Comparison of ENCODE assay signal across 8 cellular contexts in the genomic region with DNA sequence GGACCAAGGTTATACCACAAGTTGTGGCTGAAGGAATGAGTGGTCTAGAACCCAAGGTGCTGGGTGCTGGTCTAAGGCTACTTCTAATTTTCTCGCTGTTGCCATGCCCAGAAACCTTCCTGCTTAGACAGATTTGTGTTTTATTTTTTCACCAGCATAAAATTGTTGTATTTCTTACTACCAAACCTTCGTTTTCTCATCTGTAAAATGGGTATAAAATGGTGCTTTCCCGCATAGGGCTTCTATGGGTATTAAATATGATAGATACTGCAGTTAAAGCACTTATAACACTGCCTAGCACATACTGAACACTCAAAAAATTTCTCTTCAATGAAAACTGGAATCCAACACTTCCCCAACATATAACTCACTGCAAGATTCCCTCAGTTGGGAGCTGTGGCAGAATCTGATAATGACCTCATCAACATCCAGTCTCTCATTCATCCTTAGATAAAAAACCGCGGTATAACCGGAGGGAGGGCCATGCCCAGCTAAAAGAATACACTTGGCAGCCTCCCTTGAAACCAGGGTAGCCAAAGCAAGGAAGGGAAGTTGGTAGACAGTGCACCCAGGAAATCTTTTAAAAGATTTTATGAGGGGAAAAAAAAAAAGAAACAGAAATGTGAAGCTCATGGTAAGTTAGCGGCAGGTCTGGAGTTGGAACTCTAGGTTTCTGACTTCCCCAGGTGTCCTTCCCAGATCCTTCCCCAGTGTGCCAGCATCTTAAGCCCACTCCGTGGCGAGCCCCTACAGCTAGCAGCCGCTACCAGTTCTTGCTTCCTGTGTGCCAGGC. TPM values are rescaled to one million over a fixed set of nuclear protein-coding genes. Genes with fewer than 3 reads are reported as not detected.
DNase-seq lines count a peak whose midpoint lies in the region; TF ChIP-seq lines count a peak whose summit lies in the region.

No MANE protein-coding gene starts in this region.

- peaks cover 18% of the 10 kb centered on the region for H3K79me2 ChIP-seq in mammary epithelial cell (ENCODE audit: insufficient read depth, low read length)

- CTCF ChIA-PET in Caco-2 (lab: Charles Lee) = interaction anchor here (0.7 kb wide), 1 partner anchor 13 kb away, joined by 3 read pairs; no protein-coding TSS in a partner anchor
- CTCF ChIA-PET in mammary epithelial cell (lab: Charles Lee; ENCODE audit: low non-redundant PET) = no interaction called here

- DNase-seq in Caco-2 (no peak), M059J (ENCODE audit: low read depth) (peak; percentile 50), mammary epithelial cell (no peak), myocyte (ENCODE audit: low read depth) (peak; percentile 19), NCI-H524 (lab: John Stamatoyannopoulos, UW) (no peak), NCI-H2081 treated with DMSO at 0.1 percent for 48 hours (lab: John Stamatoyannopoulos, UW) (no peak), NCI-H345 (lab: John Stamatoyannopoulos, UW) (no peak), NCI-H2029 treated with DMSO at 0.1 percent for 48 hours (lab: John Stamatoyannopoulos, UW) (no peak)

- H3K4me3 Mint-ChIP-seq in Caco-2 (ENCODE audit: unreplicated experiment) = peak overlapping the region; percentile 81

- peak overlapping the region; percentile 89 for H2AFZ ChIP-seq in mammary epithelial cell (ENCODE audit: low read depth, low read length)

- dilution Hi-C loops in mammary epithelial cell (cut with HindIII; ENCODE audit: low sequenced_read_pairs) = no loop called here

- H3K36me3 ChIP-seq in Caco-2 (ENCODE audit: control insufficient read depth, insufficient read depth, low read length) (no peaks in the 10 kb centered on the region), mammary epithelial cell (ENCODE audit: insufficient read depth, low read length) (no peaks in the 10 kb centered on the region)

- BruUV-seq in Caco-2 (replicated peaks; lab: Mats Ljungman, UMichigan) (TSS peak; percentile 42), mammary epithelial cell (replicated peaks; lab: Mats Ljungman, UMichigan) (no TSS peak)

- H3K4me1 ChIP-seq in Caco-2 = peaks cover 40% of the 10 kb centered on the region
- peaks cover 22% of the 10 kb centered on the region for H3K4me1 ChIP-seq in mammary epithelial cell (ENCODE audit: insufficient read depth, low read length)

- H3K9me3 Mint-ChIP-seq in Caco-2 (ENCODE audit: unreplicated experiment) = peaks cover 2% of the 10 kb centered on the region

- 48% methylated on average over 6 of the region's 10 CpGs for WGBS in mammary epithelial cell (ENCODE audit: low coverage, missing lambda C conversion rate)

- no peaks in the 10 kb centered on the region for H3K27me3 Mint-ChIP-seq in Caco-2 (ENCODE audit: insufficient read depth, unreplicated experiment)

- peaks cover 17% of the 10 kb centered on the region for H3K36me3 Mint-ChIP-seq in Caco-2 (ENCODE audit: insufficient read depth, unreplicated experiment)

- peak overlapping the region; percentile 78 for H3K27ac ChIP-seq in mammary epithelial cell (ENCODE audit: insufficient read depth, low read depth, low read length)

- POLR2A ChIA-PET in Caco-2 (lab: Charles Lee) = no interaction called here

- peak overlapping the region; percentile 68 for H3K9ac ChIP-seq in mammary epithelial cell (ENCODE audit: insufficient read depth, low read length)

- H3K27ac Mint-ChIP-seq in Caco-2 (ENCODE audit: unreplicated experiment) = peak overlapping the region; percentile 87

- H3K9me3 ChIP-seq in Caco-2 = peaks cover 9% of the 10 kb centered on the region; the same call in 1 of the 2 replicates
- H3K9me3 ChIP-seq in mammary epithelial cell (replicated peaks; ENCODE audit: insufficient read depth, low read length) = no peaks in the 10 kb centered on the region

- peaks cover 36% of the 10 kb centered on the region for H3K4me1 Mint-ChIP-seq in Caco-2 (ENCODE audit: low read depth, unreplicated experiment)

- H3K27me3 ChIP-seq in Caco-2 (replicated peaks; ENCODE audit: control insufficient read depth, insufficient read depth, low read length) (no peaks in the 10 kb centered on the region), mammary epithelial cell (ENCODE audit: insufficient read depth, low read length) (no peaks in the 10 kb centered on the region)

- no peak for TF ChIP-seq CTCF in Caco-2 (IDR thresholded peaks at IDR 0.05; ENCODE audit: insufficient read depth in 1 of 2, low read depth in 1 of 2, low read length in 1 of 2, severe bottlenecking in 1 of 2, unreplicated experiment in 1 of 2)
- no peak for TF ChIP-seq CTCF in mammary epithelial cell (conservative IDR thresholded peaks at IDR 0.05 in 1 of 2, IDR thresholded peaks at IDR 0.05 in 1 of 2; ENCODE audit: extremely low read depth in 1 of 2, insufficient read depth in 1 of 2, low read depth in 1 of 2, low read length in 2 of 2)

- H3K4me3 ChIP-seq in Caco-2 (ENCODE audit: low read depth, low read length) (peak overlapping the region; percentile 72), mammary epithelial cell (replicated peaks in 1 of 3; ENCODE audit: insufficient read depth in 1 of 3, low read depth in 2 of 3, low read length in 3 of 3) (peak overlapping the region; percentile 75 to 91 (median 86))

- no peaks in the 10 kb centered on the region for H4K20me1 ChIP-seq in mammary epithelial cell (ENCODE audit: insufficient read depth, low read length)

- intact Hi-C loops in Caco-2 (cut with micrococcal nuclease; ENCODE audit: unreplicated experiment) = no loop called here
- intact Hi-C loops in mammary epithelial cell (cut with micrococcal nuclease) = loop anchor here (2.0 to 10.0 kb wide), 2 partner anchors 45 to 231 kb away; no protein-coding TSS in a partner anchor

- in situ Hi-C loops in mammary epithelial cell (cut with MboI; ENCODE audit: low sequenced_read_pairs in 2 of 2) = loop anchor here in 1 of 2 donors (10.0 kb wide), 1 partner anchor 101 kb away; no protein-coding TSS in a partner anchor

- peak overlapping the region; percentile 96 for H3K4me2 ChIP-seq in mammary epithelial cell (ENCODE audit: insufficient read depth, low read depth, low read length)

RNA-seq across cellular contexts. Expression of a gene that starts 1.2 kb away (rescaled TPM):
- 19.1 and 20.2 TPM in 2 replicates for total RNA-seq in Caco-2 (2022)
- 4.4 and 9.5 TPM in 2 replicates for total RNA-seq in M059J (2014; rRNA removed; shearing (Covaris generic))
- 1 to 10 TPM; 5.0 to 6.0 TPM for total RNA-seq in mammary epithelial cell
- 3.1 TPM for polyA plus RNA-seq in mammary epithelial cell
- polyA minus RNA-seq in mammary epithelial cell = 11.3 TPM
- total RNA-seq in myocyte = 2.0 and 4.7 TPM in 2 replicates
- 3.6 TPM for polyA plus RNA-seq in myocyte (2012)

Comparison
In these comparisons a context has a peak if more than half of its experiments do, and no peak if none do; other contexts are left out.
1. DNase-seq: peak in M059J (single experiment) and myocyte (single experiment); none in Caco-2 (0 of 2), mammary epithelial cell (single experiment), NCI-H524 (0 of 2), NCI-H2081 treated with DMSO at 0.1 percent for 48 hours (single experiment), NCI-H345 (single experiment) and NCI-H2029 treated with DMSO at 0.1 percent for 48 hours (single experiment).